In the genomic region with DNA sequence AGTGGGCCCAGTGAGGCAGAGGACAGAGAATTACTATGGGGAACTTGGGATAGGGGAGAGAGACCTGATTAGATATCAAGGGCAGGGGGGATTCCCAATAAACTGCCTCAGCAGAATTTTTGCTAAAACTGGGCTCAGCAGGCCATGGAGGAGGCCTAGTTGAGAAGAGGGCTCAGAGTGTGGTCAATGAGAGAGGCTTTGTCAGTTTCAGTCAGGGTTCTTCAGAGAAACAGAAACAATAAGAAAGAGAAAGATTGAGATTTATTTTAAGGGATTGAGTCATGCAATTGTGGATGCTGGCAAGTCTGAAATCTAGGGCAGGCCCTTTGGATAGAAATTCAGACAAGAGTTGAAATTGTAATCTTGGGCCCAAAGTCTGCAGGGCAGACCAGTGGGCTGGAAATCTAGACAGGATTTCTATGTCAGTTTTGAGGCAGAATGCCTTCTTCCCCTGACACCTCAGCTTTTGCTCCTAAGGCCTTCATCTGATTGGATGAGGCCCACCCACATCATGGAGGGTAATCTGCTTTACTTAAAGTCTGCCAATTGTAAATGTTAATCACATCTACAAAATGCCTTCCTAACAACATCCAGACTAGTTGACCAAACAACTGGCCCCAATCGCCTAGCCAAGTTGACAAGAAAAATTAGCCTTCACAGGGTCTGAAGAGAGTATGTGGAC, we compare ENCODE assay signal across 14 cellular contexts. TPM values are rescaled to one million over a fixed set of nuclear protein-coding genes. Genes with fewer than 3 reads are reported as not detected.
A peak's percentile ranks its signal among the peaks of the same experiment; 100 is the strongest.
DNase-seq lines count a peak whose midpoint lies in the region; ATAC-seq and TF ChIP-seq lines count a peak whose summit lies in the region.
"Had no signal": no experiment of that assay in that cellular context is flagged by ENCODE, and none has a peak within 500 bp of the region (broad histone marks: within the 10 kb centered on the region; RNA-seq: fewer than 3 reads in every experiment).

No MANE protein-coding gene starts in this region.

- peak; percentile 63 for DNase-seq in activated CD4-positive, alpha-beta T cell treated with anti-CD3 and anti-CD28 coated beads, Interleukin-2, amount 10 ng/mL, durations not matched to agents 24 days and 14 days
- DNase-seq in activated CD4-positive, alpha-beta T cell treated with anti-CD3 and anti-CD28 coated beads, Interleukin-2, amount 50 U/mL, for 48 hours = no peak
- DNase-seq in NCI-H2107 (lab: John Stamatoyannopoulos, UW) (no peak), RPMI8226 (no peak), cortex of kidney (lab: John Stamatoyannopoulos, UW) (no peak)
- DNase-seq: activated CD4-positive, alpha-beta T cell treated with anti-CD3 and anti-CD28 coated beads for 4 hours; NCI-H2029; ovary had no signal

- H3K27ac ChIP-seq in parathyroid adenoma = no peak overlapping the region
- H3K27ac ChIP-seq: ovary, RWPE1 had no signal

- intact Hi-C loops in activated CD4-positive, alpha-beta T cell treated with anti-CD3 and anti-CD28 coated beads, Interleukin-2, amount 10 ng/mL, durations not matched to agents 24 days and 14 days (cut with micrococcal nuclease) = loop anchor here (2.0 kb wide), 1 partner anchor 14 kb away; no protein-coding TSS in a partner anchor

- no peak overlapping the region for H3K4me3 Mint-ChIP-seq in activated CD4-positive, alpha-beta T cell treated with anti-CD3 and anti-CD28 coated beads, Interleukin-2, amount 10 ng/mL, durations not matched to agents 24 days and 14 days

- H3K4me1 ChIP-seq in parathyroid adenoma = peaks cover 13% of the 10 kb centered on the region

- H3K27me3 Mint-ChIP-seq in activated CD4-positive, alpha-beta T cell treated with anti-CD3 and anti-CD28 coated beads, Interleukin-2, amount 10 ng/mL, durations not matched to agents 24 days and 14 days = peaks cover 17% of the 10 kb centered on the region

- H3K4me3 ChIP-seq in parathyroid adenoma (ENCODE audit: low read depth, low read length) = no peak overlapping the region
- H3K4me3 ChIP-seq: ovary, tibial nerve had no signal

- H3K9me3 ChIP-seq in parathyroid adenoma (ENCODE audit: control insufficient read depth, low read length) = no peaks in the 10 kb centered on the region
- H3K9me3 ChIP-seq: ovary, tibial nerve had no signal

- H3K36me3 ChIP-seq in parathyroid adenoma (ENCODE audit: control insufficient read depth, insufficient read depth, low read length) = no peaks in the 10 kb centered on the region
- H3K36me3 ChIP-seq: ovary, tibial nerve had no signal

- no peaks in the 10 kb centered on the region for H3K79me2 ChIP-seq in parathyroid adenoma

- no peaks in the 10 kb centered on the region for H3K9me3 Mint-ChIP-seq in activated CD4-positive, alpha-beta T cell treated with anti-CD3 and anti-CD28 coated beads, Interleukin-2, amount 10 ng/mL, durations not matched to agents 24 days and 14 days

- TF ChIP-seq CTCF in parathyroid adenoma (IDR thresholded peaks at IDR 0.05) = no peak

- no peaks in the 10 kb centered on the region for H3K27me3 ChIP-seq in parathyroid adenoma (ENCODE audit: control insufficient read depth, insufficient read depth, low read length)
- H3K27me3 ChIP-seq: ovary, tibial nerve had no signal

- no peak overlapping the region for H3K9ac ChIP-seq in parathyroid adenoma

- no peaks in the 10 kb centered on the region for H3K36me3 Mint-ChIP-seq in activated CD4-positive, alpha-beta T cell treated with anti-CD3 and anti-CD28 coated beads, Interleukin-2, amount 10 ng/mL, durations not matched to agents 24 days and 14 days (ENCODE audit: low read depth)

- H2AFZ ChIP-seq in parathyroid adenoma = peak overlapping the region; percentile 60

- H3K4me1 Mint-ChIP-seq in activated CD4-positive, alpha-beta T cell treated with anti-CD3 and anti-CD28 coated beads, Interleukin-2, amount 10 ng/mL, durations not matched to agents 24 days and 14 days = peaks cover 26% of the 10 kb centered on the region

- no peak overlapping the region for H3K27ac Mint-ChIP-seq in activated CD4-positive, alpha-beta T cell treated with anti-CD3 and anti-CD28 coated beads, Interleukin-2, amount 10 ng/mL, durations not matched to agents 24 days and 14 days

- no peak overlapping the region for H3K4me2 ChIP-seq in parathyroid adenoma (ENCODE audit: low read length)

- ATAC-seq in GM21717 (IDR thresholded peaks at IDR 0.05; ENCODE audit: unreplicated experiment) (peak; percentile 78), HG03378 (IDR thresholded peaks at IDR 0.05; ENCODE audit: unreplicated experiment) (peak; percentile 83)

RNA-seq across cellular contexts. Expression of a gene that starts 33.5 kb away (rescaled TPM):
- 42.9 and 45.6 TPM in 2 replicates for total RNA-seq in activated CD4-positive, alpha-beta T cell treated with anti-CD3 and anti-CD28 coated beads, Interleukin-2, amount 10 ng/mL, durations not matched to agents 24 days and 14 days

RNA-seq across cellular contexts. Expression of a gene that starts 50.1 kb away (rescaled TPM):
- not detected in 2 replicates for total RNA-seq in activated CD4-positive, alpha-beta T cell treated with anti-CD3 and anti-CD28 coated beads, Interleukin-2, amount 10 ng/mL, durations not matched to agents 24 days and 14 days
- total RNA-seq: HT-29, ovary had no signal

RNA-seq across cellular contexts. Expression of a gene that starts 53.6 kb away (rescaled TPM):
- total RNA-seq in activated CD4-positive, alpha-beta T cell treated with anti-CD3 and anti-CD28 coated beads, Interleukin-2, amount 10 ng/mL, durations not matched to agents 24 days and 14 days = not detected in 2 replicates
- total RNA-seq: HT-29, ovary, tibial nerve had no signal
